Comparison of ENCODE assay signal across 9 cellular contexts in the genomic region with DNA sequence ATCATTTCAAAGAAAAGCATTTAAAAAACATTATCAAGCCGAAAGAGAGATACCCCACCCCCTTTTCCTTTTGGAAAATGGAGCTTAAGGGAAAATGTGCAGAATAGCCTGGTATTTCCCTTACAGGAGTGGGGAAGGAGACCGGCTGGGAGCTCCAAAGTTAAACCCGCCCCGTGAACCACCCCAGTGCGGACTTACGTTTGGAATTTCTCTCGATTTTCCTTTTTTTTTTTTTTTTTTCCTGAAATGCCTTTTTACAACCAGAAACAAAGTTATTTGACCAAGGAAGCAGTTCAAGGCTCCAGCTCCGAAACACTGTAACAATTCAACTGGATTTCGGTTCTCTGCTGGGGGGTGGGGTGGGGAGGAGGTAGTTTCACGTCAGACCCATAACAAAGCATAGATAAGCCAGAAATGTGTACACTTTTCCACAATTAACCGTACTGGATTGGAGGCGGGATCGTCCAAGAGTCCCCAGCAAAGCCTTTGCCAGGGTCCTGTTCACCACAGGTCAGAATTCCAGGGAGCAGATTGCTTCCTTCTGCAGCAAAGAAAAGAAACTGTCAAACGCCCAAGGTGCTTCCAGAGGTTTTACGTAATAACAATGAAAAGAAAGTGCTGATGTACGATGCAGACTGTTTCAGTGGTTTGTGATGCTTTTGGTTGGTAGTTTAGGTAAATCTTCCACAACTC. TPM values are rescaled to one million over a fixed set of nuclear protein-coding genes. Genes with fewer than 3 reads are reported as not detected.
DNase-seq lines count a peak whose midpoint lies in the region; ATAC-seq, FAIRE-seq and TF ChIP-seq lines count a peak whose summit lies in the region.
"Had no signal": no experiment of that assay in that cellular context is flagged by ENCODE, and none has a peak within 500 bp of the region (broad histone marks: within the 10 kb centered on the region; RNA-seq: fewer than 3 reads in every experiment).

No MANE protein-coding gene starts in this region.

- peak overlapping the region; percentile 10 for H2AFZ ChIP-seq in trophoblast cell (ENCODE audit: insufficient read depth, low read length, poor library complexity)

- peak overlapping the region; percentile 69 for H2BK5ac ChIP-seq in trophoblast cell (ENCODE audit: low read depth, low read length, poor library complexity)

- H3K4ac ChIP-seq in trophoblast cell (ENCODE audit: low read depth, low read length), result peak overlapping the region; percentile 24

- peak overlapping the region; percentile 32 for H4K91ac ChIP-seq in trophoblast cell (ENCODE audit: low read depth, low read length)

- H2BK12ac ChIP-seq in trophoblast cell (ENCODE audit: low read length), result no peak overlapping the region

- no peak overlapping the region for H3K23ac ChIP-seq in trophoblast cell (ENCODE audit: low read length)

- H3K79me1 ChIP-seq in trophoblast cell (ENCODE audit: low read length), result peaks cover 40% of the 10 kb centered on the region

- DNase-seq in DMS79 treated with DMSO at 0.1 percent for 48 hours (lab: John Stamatoyannopoulos, UW), result peak; percentile 45
- DNase-seq in DMS79 (lab: John Stamatoyannopoulos, UW), result no peak
- DNase-seq in SK-N-MC (ENCODE audit: low read depth, low spot score), result no peak
- DNase-seq in fibroblast of pulmonary artery (ENCODE audit: low read depth), result peak; percentile 59
- DNase-seq in trophoblast cell, result peak in 1 of 2 donors; percentile 25
- DNase-seq in HTR-8/SVneo (ENCODE audit: insufficient read length, low spot score), result no peak
- no peak for DNase-seq in stimulated activated CD4-positive, alpha-beta T cell treated with anti-CD3 and anti-CD28 coated beads, Interleukin-1b, Interleukin-23, amount 100 ng/mL, for 48 hours

- H4K8ac ChIP-seq in trophoblast cell (ENCODE audit: low read depth, low read length), result peak overlapping the region; percentile 76

- H2BK120ac ChIP-seq in trophoblast cell (ENCODE audit: insufficient read depth, low read length, poor library complexity), result peak overlapping the region; percentile 41

- peak overlapping the region; percentile 68 for H3K9ac ChIP-seq in SK-N-MC (ENCODE audit: insufficient read length)
- no peak overlapping the region for H3K9ac ChIP-seq in trophoblast cell (ENCODE audit: low read length)
- H3K9ac ChIP-seq: BLaER1 had no signal

- peak overlapping the region; percentile 81 for H3K14ac ChIP-seq in trophoblast cell (ENCODE audit: low read length)

- peaks cover 2 to 4% of the 10 kb centered on the region in 2 experiments for H3K4me1 ChIP-seq in trophoblast cell (ENCODE audit: control insufficient read depth in 1 of 2, insufficient read depth in 2 of 2, low read length in 2 of 2)

- no peak overlapping the region for H3K18ac ChIP-seq in trophoblast cell (ENCODE audit: low read length)

- TF ChIP-seq CTCF in fibroblast of pulmonary artery (IDR thresholded peaks at IDR 0.05; ENCODE audit: low read length, missing control alignments), result no peak

- H4K12ac ChIP-seq in trophoblast cell (ENCODE audit: low read depth, low read length), result no peak overlapping the region

- no CpG with 5 or more reads among the region's 16 CpGs for WGBS in trophoblast cell (ENCODE audit: extremely low coverage, insufficient coverage, insufficient read length)

- H3K9me3 ChIP-seq in SK-N-MC (ENCODE audit: low read depth, low read length) (no peaks in the 10 kb centered on the region), trophoblast cell (ENCODE audit: insufficient read depth, low read depth, low read length) (peaks cover 3% of the 10 kb centered on the region)
- H3K9me3 ChIP-seq: BLaER1 had no signal

- H3K27me3 ChIP-seq in trophoblast cell (ENCODE audit: insufficient read depth, low read length), result no peaks in the 10 kb centered on the region

- peak overlapping the region; percentile 91; the same call in 1 of the 2 replicates for H3K27ac ChIP-seq in SK-N-MC
- H3K27ac ChIP-seq in trophoblast cell (ENCODE audit: low read depth, low read length), result peak overlapping the region; percentile 52
- H3K27ac ChIP-seq: BLaER1 had no signal

- peaks cover 13% of the 10 kb centered on the region for H3K79me2 ChIP-seq in trophoblast cell (ENCODE audit: control insufficient read depth, insufficient read depth, low read length, poor library complexity)

- H3K4me2 ChIP-seq in trophoblast cell (ENCODE audit: low read length), result peak overlapping the region; percentile 95
- H3K4me2 ChIP-seq: BLaER1 had no signal

- H3K4me3 ChIP-seq in SK-N-MC, result peak overlapping the region; percentile 82
- H3K4me3 ChIP-seq in fibroblast of pulmonary artery (replicated peaks; ENCODE audit: low read depth, low read length), result peak overlapping the region; percentile 65
- H3K4me3 ChIP-seq in trophoblast cell (ENCODE audit: low read depth, low read length), result no peak overlapping the region
- H3K4me3 ChIP-seq: BLaER1 had no signal

- H2AK5ac ChIP-seq in trophoblast cell (ENCODE audit: low read length), result no peak overlapping the region

- ATAC-seq in GM18511 (IDR thresholded peaks at IDR 0.05; ENCODE audit: unreplicated experiment), result no peak

- no peaks in the 10 kb centered on the region for H3K36me3 ChIP-seq in SK-N-MC (ENCODE audit: insufficient read depth, low read length)
- no peaks in the 10 kb centered on the region for H3K36me3 ChIP-seq in trophoblast cell (ENCODE audit: control insufficient read depth in 1 of 2, insufficient read depth in 2 of 2, low read length in 2 of 2)
- H3K36me3 ChIP-seq: BLaER1 had no signal

- FAIRE-seq in HTR-8/SVneo (lab: Jason Lieb, UNC), result no peak

RNA-seq across cellular contexts. Expression of a gene that starts 6.7 kb away (rescaled TPM):
- 27.4 and 28.4 TPM in 2 replicates for polyA plus RNA-seq in trophoblast cell (2013)

RNA-seq across cellular contexts. Expression of a gene that starts 15.3 kb away (rescaled TPM):
- 53.9 and 56.9 TPM in 2 replicates for polyA plus RNA-seq in trophoblast cell (2013)

Comparison
In these comparisons a context has a peak if more than half of its experiments do, and no peak if none do; other contexts are left out.
1. DNase-seq: peak in DMS79 treated with DMSO at 0.1 percent for 48 hours (single experiment) and fibroblast of pulmonary artery (single experiment); none in DMS79 (single experiment), SK-N-MC (single experiment), HTR-8/SVneo (single experiment) and stimulated activated CD4-positive, alpha-beta T cell treated with anti-CD3 and anti-CD28 coated beads, Interleukin-1b, Interleukin-23, amount 100 ng/mL, for 48 hours (single experiment).